Comparison of ENCODE assay signal across 25 cellular contexts in genomic region chr6:91341473-91341872, GRCh38.
DNase-seq lines count a peak whose midpoint lies in the region; ATAC-seq, FAIRE-seq and TF ChIP-seq lines count a peak whose summit lies in the region.
"Had no signal": no experiment of that assay in that cellular context is flagged by ENCODE, and none has a peak within 500 bp of the region (broad histone marks: within the 10 kb centered on the region; RNA-seq: fewer than 3 reads in every experiment).

No MANE protein-coding gene starts in this region.

- no peaks in the 10 kb centered on the region for H3K27me3 ChIP-seq in HUES48 (ENCODE audit: control insufficient read depth, insufficient read depth, low read length)
- H3K27me3 ChIP-seq in GM12878 (replicated peaks in 1 of 2; ENCODE audit: control insufficient read depth in 2 of 2, insufficient read depth in 2 of 2, low read length in 1 of 2) = no peaks in the 10 kb centered on the region
- no peaks in the 10 kb centered on the region for H3K27me3 ChIP-seq in iPS-18a (ENCODE audit: control insufficient read depth, insufficient read depth, low read length)
- no peaks in the 10 kb centered on the region for H3K27me3 ChIP-seq in CD4-positive, alpha-beta memory T cell (ENCODE audit: insufficient read depth, low read length)

- no peak overlapping the region for H3K4me2 ChIP-seq in GM12878 (ENCODE audit: control insufficient read depth, insufficient read depth)

- H3K36me3 ChIP-seq in HUES48 (ENCODE audit: control insufficient read depth, insufficient read depth, low read length) (no peaks in the 10 kb centered on the region), GM12878 (ENCODE audit: control insufficient read depth in 2 of 2, insufficient read depth in 2 of 2, low read length in 1 of 2) (no peaks in the 10 kb centered on the region), iPS-18a (ENCODE audit: control insufficient read depth, low read depth, low read length) (no peaks in the 10 kb centered on the region)
- no peaks in the 10 kb centered on the region for H3K36me3 ChIP-seq in CD4-positive, alpha-beta memory T cell (ENCODE audit: insufficient read depth, low read length)
- H3K36me3 ChIP-seq: BE2C had no signal

- RAD21 ChIA-PET in GM12878 (lab: Charles Lee; ENCODE audit: unreplicated experiment) = interaction anchor here (0.7 to 2.2 kb wide), 4 partner anchors 10 to 890 kb away, joined by 3 to 12 read pairs (median 4); no protein-coding TSS in a partner anchor

- 20% methylated on average over 3 of the region's 3 CpGs for WGBS in GM12878 (ENCODE audit: insufficient coverage, insufficient replicate concordance, low lambda C conversion rate, missing lambda C conversion rate)

- TF ChIP-seq CTCF in GM12878 (IDR thresholded peaks at IDR 0.05 in 2 of 3, conservative IDR thresholded peaks at IDR 0.05 in 1 of 3; ENCODE audit: control insufficient read depth in 2 of 3, extremely low read depth in 1 of 3, insufficient read depth in 1 of 3, low read depth in 3 of 3, low read length in 3 of 3) = no peak

- ATAC-seq in GM12878 (peak; percentile 19; the same call in 2 of the 3 replicates), GM21367 (IDR thresholded peaks at IDR 0.05; ENCODE audit: unreplicated experiment) (no peak), HG02840 (IDR thresholded peaks at IDR 0.05; ENCODE audit: low FRiP score, unreplicated experiment) (no peak)
- ATAC-seq: HepG2 had no signal

- SMC1A ChIA-PET in GM12878 (lab: Charles Lee; ENCODE audit: uncharacterized antibody, unreplicated experiment) = interaction anchor here (0.7 to 4.7 kb wide), 5 partner anchors 9 to 33 kb away, joined by 3 to 19 read pairs (median 5); no protein-coding TSS in a partner anchor

- H3K4me3 Mint-ChIP-seq in CD4-positive, alpha-beta memory T cell = no peak overlapping the region
- H3K4me3 Mint-ChIP-seq: CD4-positive, alpha-beta T cell; IgD-negative memory B cell had no signal

- no peaks in the 10 kb centered on the region for H3K4me1 Mint-ChIP-seq in CD4-positive, alpha-beta memory T cell

- in situ Hi-C loops in GM12878 (cut with MboI) = no loop called here

- no TSS peak for BruUV-seq in GM12878 (replicated peaks; lab: Mats Ljungman, UMichigan)

- no peak for FAIRE-seq in GM12878 (lab: Jason Lieb, UNC)
- FAIRE-seq: A204.1, G401.6, GM12892, GM18507, HepG2 had no signal

- H3K4me1 ChIP-seq in HUES48 (ENCODE audit: control insufficient read depth, insufficient read depth, low read length) (peaks cover 22% of the 10 kb centered on the region), GM12878 (ENCODE audit: control insufficient read depth, insufficient read depth, low read length) (no peaks in the 10 kb centered on the region), iPS-18a (ENCODE audit: control insufficient read depth, low read depth, low read length) (peaks cover 27% of the 10 kb centered on the region)
- H3K4me1 ChIP-seq in CD4-positive, alpha-beta memory T cell (ENCODE audit: insufficient read depth, low read length) = no peaks in the 10 kb centered on the region
- H3K4me1 ChIP-seq: BE2C had no signal

- no peak for TF ChIP-seq POLR2A in GM12878 (IDR thresholded peaks at IDR 0.05; ENCODE audit: low read depth, low read length)

- no peak overlapping the region for H3K27ac Mint-ChIP-seq in CD4-positive, alpha-beta memory T cell
- H3K27ac Mint-ChIP-seq: CD4-positive, alpha-beta T cell; IgD-negative memory B cell had no signal

- no peak overlapping the region for H2AFZ ChIP-seq in GM12878 (ENCODE audit: control insufficient read depth, low read depth, low read length)

- H3K27me3 Mint-ChIP-seq in CD4-positive, alpha-beta memory T cell = no peaks in the 10 kb centered on the region
- H3K27me3 Mint-ChIP-seq: CD4-positive, alpha-beta T cell; IgD-negative memory B cell had no signal

- H3K27ac ChIP-seq in HUES48 (ENCODE audit: low read depth, low read length) (peak overlapping the region; percentile 71), GM12878 (ENCODE audit: control insufficient read depth, insufficient read depth) (no peak overlapping the region), iPS-18a (ENCODE audit: low read length) (no peak overlapping the region)
- no peak overlapping the region for H3K27ac ChIP-seq in CD4-positive, alpha-beta memory T cell (ENCODE audit: low read depth, low read length)
- H3K27ac ChIP-seq: HL-60 had no signal

- no peak overlapping the region for H3K9ac ChIP-seq in HUES48 (ENCODE audit: low read depth, low read length)
- no peak overlapping the region for H3K9ac ChIP-seq in GM12878 (ENCODE audit: control insufficient read depth, insufficient read depth, low read length)
- peak overlapping the region; percentile 22 for H3K9ac ChIP-seq in iPS-18a (ENCODE audit: low read length)

- H3K9me3 ChIP-seq in HUES48 (ENCODE audit: control insufficient read depth, insufficient read depth, low read length) = no peaks in the 10 kb centered on the region
- no peaks in the 10 kb centered on the region for H3K9me3 ChIP-seq in GM12878 (replicated peaks; ENCODE audit: control insufficient read depth, insufficient read depth, low read length)
- no peaks in the 10 kb centered on the region for H3K9me3 ChIP-seq in iPS-18a (ENCODE audit: control insufficient read depth, low read depth, low read length)
- H3K9me3 ChIP-seq in CD4-positive, alpha-beta memory T cell (ENCODE audit: control insufficient read depth in 1 of 2, low read length in 2 of 2) = no peaks in the 10 kb centered on the region
- H3K9me3 ChIP-seq: BE2C had no signal

- H3K4me3 ChIP-seq in HUES48 (ENCODE audit: low read depth, low read length) (peak overlapping the region; percentile 2), GM12878 (no peak overlapping the region), iPS-18a (ENCODE audit: low read length) (peak overlapping the region; percentile 43)
- H3K4me3 ChIP-seq in CD4-positive, alpha-beta memory T cell (ENCODE audit: low read length in 2 of 2) = no peak overlapping the region

- CTCF ChIA-PET in GM12878 (lab: Yijun Ruan, JAX) = interaction anchor here (2.2 kb wide), 1 partner anchor 10 kb away, joined by 15 read pairs; no protein-coding TSS in a partner anchor
- CTCF ChIA-PET in CD4-positive, alpha-beta memory T cell (lab: Charles Lee; ENCODE audit: partially characterized antibody) = no interaction called here

- TF ChIP-seq EP300 in GM12878 (IDR thresholded peaks at IDR 0.05; ENCODE audit: borderline replicate concordance in 1 of 2, control insufficient read depth in 1 of 2, low read depth in 2 of 2, low read length in 2 of 2) = no peak

- H3K36me3 Mint-ChIP-seq in CD4-positive, alpha-beta memory T cell = no peaks in the 10 kb centered on the region

- H4K20me1 ChIP-seq in GM12878 (ENCODE audit: control insufficient read depth, insufficient read depth) = no peaks in the 10 kb centered on the region

- peaks cover 0 to 6% (median 0%) of the 10 kb centered on the region in 8 donors for H3K9me3 Mint-ChIP-seq in CD4-positive, alpha-beta memory T cell
- H3K9me3 Mint-ChIP-seq: CD4-positive, alpha-beta T cell had no signal

- no peak for TF ChIP-seq RAD21 in GM12878 (IDR thresholded peaks at IDR 0.05; ENCODE audit: insufficient read depth, low read depth, low read length)

- DNase-seq in GM12878 (ENCODE audit: low read depth, low spot score) (no peak), T-helper 2 cell (no peak)
- no peak for DNase-seq in CD4-positive, alpha-beta memory T cell
- DNase-seq: ACHN; BE2C; C1 segment of cervical spinal cord; CD4-positive, alpha-beta T cell; DMS 273 treated with DMSO at 0.1 percent for 48 hours; DMS53; DND-41; EL; HCEC 1CT; Karpas-422; KBM-7 had no signal

- no peaks in the 10 kb centered on the region for H3K79me2 ChIP-seq in GM12878 (ENCODE audit: control insufficient read depth, insufficient read depth, low read length)

- intact Hi-C loops in GM12878 (cut with micrococcal nuclease; ENCODE audit: unreplicated experiment) = no loop called here
- intact Hi-C loops in CD4-positive, alpha-beta memory T cell (cut with micrococcal nuclease) = no loop called here

- POLR2A ChIA-PET in GM12878 (lab: Charles Lee) = interaction anchor here (1.1 kb wide), 1 partner anchor 133 kb away, joined by 3 read pairs; no protein-coding TSS in a partner anchor
- POLR2A ChIA-PET in CD4-positive, alpha-beta memory T cell (lab: Charles Lee; ENCODE audit: partially characterized antibody) = no interaction called here

TF ChIP-seq in GM12878, 131 proteins besides CTCF, POLR2A, EP300 and RAD21:
- TF ChIP-seq JUND (IDR thresholded peaks at IDR 0.05; ENCODE audit: low read depth, low read length) (no peak), NFIC (IDR thresholded peaks at IDR 0.05; ENCODE audit: low read depth, low read length) (no peak), IKZF2 (IDR thresholded peaks at IDR 0.05) (no peak), CBFB (IDR thresholded peaks at IDR 0.05; ENCODE audit: low read depth) (no peak), TCF7 (IDR thresholded peaks at IDR 0.05; ENCODE audit: borderline replicate concordance) (no peak), RELB (IDR thresholded peaks at IDR 0.05; ENCODE audit: low read depth) (no peak), ZZZ3 (IDR thresholded peaks at IDR 0.05; ENCODE audit: control insufficient read depth, insufficient read length, low read depth) (no peak), KAT2A (conservative IDR thresholded peaks at IDR 0.05; ENCODE audit: control insufficient read depth, low read depth, low read length) (no peak), CBX3 (IDR thresholded peaks at IDR 0.05; ENCODE audit: borderline replicate concordance, low read depth) (no peak), FOXM1 (IDR thresholded peaks at IDR 0.05; ENCODE audit: low read depth, low read length) (no peak)

Comparison
In these comparisons a context has a peak if more than half of its experiments do, and no peak if none do; other contexts are left out.
1. H3K4me3 ChIP-seq: peak in HUES48 (single experiment) and iPS-18a (single experiment); none in GM12878 (single experiment) and CD4-positive, alpha-beta memory T cell (0 of 2).